Comparison of ENCODE assay signal across 16 cellular contexts in the genomic region with DNA sequence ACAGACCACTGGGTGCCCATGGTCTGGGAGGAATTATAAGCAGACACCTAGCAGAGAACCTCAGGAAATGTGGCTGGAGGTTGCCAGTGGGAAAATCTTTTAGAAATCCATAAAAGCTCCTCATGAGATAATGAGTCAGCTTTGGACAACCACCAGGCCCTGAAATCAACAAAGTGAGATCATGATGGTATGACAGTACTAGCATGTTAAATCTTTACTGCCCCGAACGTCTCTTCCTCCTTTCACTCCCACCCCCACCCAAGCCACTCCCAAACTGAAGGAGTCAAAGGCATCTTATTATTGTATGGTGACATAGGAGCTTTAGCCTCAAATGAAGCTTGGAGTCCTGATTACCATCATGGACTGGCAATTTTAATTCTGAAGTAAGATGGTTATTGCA.
A peak's percentile ranks its signal among the peaks of the same experiment; 100 is the strongest.
DNase-seq lines count a peak whose midpoint lies in the region; TF ChIP-seq lines count a peak whose summit lies in the region.
"Had no signal": no experiment of that assay in that cellular context is flagged by ENCODE, and none has a peak within 500 bp of the region (broad histone marks: within the 10 kb centered on the region; RNA-seq: fewer than 3 reads in every experiment).

No MANE protein-coding gene starts in this region.

- TF ChIP-seq POLR2A in transverse colon (IDR thresholded peaks at IDR 0.05), result no peak

- H3K27me3 ChIP-seq in MG63 (no peaks in the 10 kb centered on the region), transverse colon (no peaks in the 10 kb centered on the region)
- H3K27me3 ChIP-seq: heart right ventricle, spleen, upper lobe of right lung had no signal

- no peaks in the 10 kb centered on the region for H3K9me3 ChIP-seq in MG63
- H3K9me3 ChIP-seq in transverse colon, result no peaks in the 10 kb centered on the region
- H3K9me3 ChIP-seq: SK-N-SH, upper lobe of right lung had no signal

- H3K4me3 ChIP-seq in MG63 (no peak overlapping the region), fibroblast of mammary gland (ENCODE audit: control insufficient read depth, low read depth, low read length) (no peak overlapping the region), skeletal muscle cell (ENCODE audit: low read depth, low read length) (no peak overlapping the region), transverse colon (no peak overlapping the region)
- H3K4me3 ChIP-seq: heart right ventricle, spleen, upper lobe of right lung had no signal

- H3K36me3 ChIP-seq in MG63 (no peaks in the 10 kb centered on the region), transverse colon (no peaks in the 10 kb centered on the region)
- H3K36me3 ChIP-seq: heart right ventricle, spleen, upper lobe of right lung had no signal

- H3K4me1 ChIP-seq in transverse colon, result no peaks in the 10 kb centered on the region
- H3K4me1 ChIP-seq: heart right ventricle, spleen, upper lobe of right lung had no signal

- TF ChIP-seq CTCF in fibroblast of mammary gland (conservative IDR thresholded peaks at IDR 0.05; ENCODE audit: control insufficient read depth, insufficient read depth, low read depth, low read length), result no peak
- TF ChIP-seq CTCF in transverse colon (IDR thresholded peaks at IDR 0.05), result no peak

- in situ Hi-C loops in transverse colon (cut with MboI; ENCODE audit: low pct_ligation_motif_present in 1 of 4, low pct_unique_long_range_greater_than_20kb in 1 of 4, low sequenced_read_pairs in 3 of 4), result no loop called here

- 34% methylated on average over 2 of the region's 2 CpGs; no CpG with 5 or more reads in 1 of the 2 donors for WGBS in transverse colon (ENCODE audit: low coverage in 1 of 2), 2 donors

- no peak for TF ChIP-seq EP300 in transverse colon (IDR thresholded peaks at IDR 0.05; ENCODE audit: low read depth)

- H3K27ac ChIP-seq in transverse colon, result no peak overlapping the region
- H3K27ac ChIP-seq: heart right ventricle, spleen, upper lobe of right lung had no signal

- intact Hi-C loops in transverse colon (cut with DNase I; ENCODE audit: low total_unique reads), result no loop called here

- peak; percentile 14 for DNase-seq in COLO829 (ENCODE audit: low spot score)
- DNase-seq in MG63, result peak; percentile 9
- DNase-seq in fibroblast of mammary gland (ENCODE audit: low read depth), result peak; percentile 88
- DNase-seq in skeletal muscle cell (ENCODE audit: low read depth), result peak; percentile 0
- no peak for DNase-seq in activated CD4-positive, CD25-positive, alpha-beta regulatory T cell treated with anti-CD3 and anti-CD28 coated beads, Interleukin-2, amount 50 U/mL, for 72 hours
- DNase-seq in occipital lobe (lab: John Stamatoyannopoulos, UW), result no peak
- DNase-seq in NAMALWA (ENCODE audit: low spot score), result no peak
- DNase-seq in transverse colon, result no peak
- DNase-seq: activated CD4-positive, alpha-beta memory T cell treated with anti-CD3 and anti-CD28 coated beads, Interleukin-2, amount 10 ng/mL, durations not matched to agents 7 days and 5 days; activated T-cell treated with anti-CD3 and anti-CD28 coated beads, Interleukin-2, amount 50 U/mL, for 72 hours; heart right ventricle; NCI-H2029 treated with DMSO at 0.1 percent for 48 hours; NCI-H774; SK-N-SH; spleen; upper lobe of right lung had no signal

Comparison
In these comparisons a context has a peak if more than half of its experiments do, and no peak if none do; other contexts are left out.
1. DNase-seq: peak in COLO829 (single experiment), MG63 (single experiment), fibroblast of mammary gland (single experiment) and skeletal muscle cell (single experiment); none in activated CD4-positive, CD25-positive, alpha-beta regulatory T cell treated with anti-CD3 and anti-CD28 coated beads, Interleukin-2, amount 50 U/mL, for 72 hours (single experiment), occipital lobe (single experiment), NAMALWA (single experiment) and transverse colon (single experiment).